ENCODE assay signal across 13 cellular contexts in genomic region chr2:204900487-204900886, GRCh38.
DNase-seq lines count a peak whose midpoint lies in the region; ATAC-seq, FAIRE-seq and TF ChIP-seq lines count a peak whose summit lies in the region.
"Had no signal": no experiment of that assay in that cellular context is flagged by ENCODE, and none has a peak within 500 bp of the region (broad histone marks: within the 10 kb centered on the region; RNA-seq: fewer than 3 reads in every experiment).

No MANE protein-coding gene starts in this region.

- no peaks in the 10 kb centered on the region for H3K79me2 ChIP-seq in HepG2 (ENCODE audit: insufficient read depth, low read length)

- H3K9ac ChIP-seq in HepG2 (ENCODE audit: insufficient read depth, low read depth, low read length): no peak overlapping the region
- H3K9ac ChIP-seq: BLaER1 treated with 17β-estradiol and CSF1 and Interleukin-3, amounts not matched to agents 10 nM and 100 nM had no signal

- H3K27me3 ChIP-seq in HepG2 (ENCODE audit: control insufficient read depth in 1 of 2, insufficient read depth in 2 of 2, low read length in 2 of 2): no peaks in the 10 kb centered on the region
- H3K27me3 ChIP-seq: BLaER1 treated with 17β-estradiol and CSF1 and Interleukin-3, amounts not matched to agents 10 nM and 100 nM; thyroid gland had no signal

- no peak overlapping the region for H2AFZ ChIP-seq in HepG2 (ENCODE audit: low read length)

- POLR2A ChIA-PET in HepG2 (lab: Yijun Ruan, JAX): no interaction called here

- no peaks in the 10 kb centered on the region for H3K36me3 ChIP-seq in HepG2 (replicated peaks in 1 of 2; ENCODE audit: control insufficient read depth in 1 of 2, insufficient read depth in 2 of 2, low read length in 2 of 2)
- H3K36me3 ChIP-seq: BLaER1 treated with 17β-estradiol and CSF1 and Interleukin-3, amounts not matched to agents 10 nM and 100 nM; thyroid gland had no signal

- CTCF ChIA-PET in HepG2 (lab: Yijun Ruan, JAX; ENCODE audit: low intra/inter-chr PET ratio, low total read pairs): no interaction called here
- CTCF ChIA-PET in activated CD8-positive, alpha-beta memory T cell treated with anti-CD3 and anti-CD28 coated beads, Interleukin-2, amount 10 ng/mL, durations not matched to agents 7 days and 5 days (lab: Charles Lee): no interaction called here

- no peak for FAIRE-seq in HepG2 (lab: Jason Lieb, UNC)

- in situ Hi-C loops in Caki2 (cut with HindIII; ENCODE audit: low pct_unique_long_range_greater_than_20kb, low sequenced_read_pairs) (no loop called here), HepG2 (cut with HindIII; ENCODE audit: extremely low pct_ligation_motif_present, low pct_unique_long_range_greater_than_20kb) (no loop called here)

- intact Hi-C loops in HepG2 (cut with micrococcal nuclease; ENCODE audit: unreplicated experiment): no loop called here

- peaks cover 17% of the 10 kb centered on the region for H3K4me1 Mint-ChIP-seq in activated T-helper 17 cell treated with anti-CD3 and anti-CD28 coated beads, Interleukin-2, amount 50 U/mL, for 72 hours
- H3K4me1 Mint-ChIP-seq in activated CD8-positive, alpha-beta memory T cell treated with anti-CD3 and anti-CD28 coated beads, Interleukin-2, amount 10 ng/mL, durations not matched to agents 7 days and 5 days: peaks cover 7% of the 10 kb centered on the region

- peaks cover 16% of the 10 kb centered on the region for H3K4me1 ChIP-seq in HepG2 (ENCODE audit: insufficient read depth, low read length)
- H3K4me1 ChIP-seq: BLaER1 treated with 17β-estradiol and CSF1 and Interleukin-3, amounts not matched to agents 10 nM and 100 nM had no signal

- ATAC-seq in activated T-helper 17 cell treated with anti-CD3 and anti-CD28 coated beads, Interleukin-2, amount 50 U/mL, for 72 hours (replicated peaks): no peak
- ATAC-seq in HepG2: no peak
- ATAC-seq in activated CD8-positive, alpha-beta memory T cell treated with anti-CD3 and anti-CD28 coated beads, Interleukin-2, amount 10 ng/mL, durations not matched to agents 7 days and 5 days: no peak
- ATAC-seq in GM18498 (IDR thresholded peaks at IDR 0.05; ENCODE audit: unreplicated experiment): no peak
- ATAC-seq: activated CD4-positive, alpha-beta T cell treated with anti-CD3 and anti-CD28 coated beads for 36 hours had no signal

- TF ChIP-seq RAD21 in HepG2 (CRISPR knock-in tag; IDR thresholded peaks at IDR 0.05): no peak

- TF ChIP-seq CTCF in HepG2 (CRISPR knock-in tag; IDR thresholded peaks at IDR 0.05): no peak

- BruUV-seq in HepG2 (replicated peaks; lab: Mats Ljungman, UMichigan): no TSS peak

- no peak overlapping the region for H3K4me3 ChIP-seq in HepG2 (replicated peaks in 1 of 3; ENCODE audit: insufficient read depth in 1 of 3, low read depth in 2 of 3, low read length in 3 of 3)
- H3K4me3 ChIP-seq: BLaER1 treated with 17β-estradiol and CSF1 and Interleukin-3, amounts not matched to agents 10 nM and 100 nM; thyroid gland had no signal

- TF ChIP-seq EP300 in HepG2 (IDR thresholded peaks at IDR 0.05; ENCODE audit: low read depth in 2 of 2, low read length in 2 of 2): no peak
- no peak for TF ChIP-seq EP300 in HepG2 (CRISPR knock-in tag; IDR thresholded peaks at IDR 0.05; ENCODE audit: borderline replicate concordance)

- H3K4me3 Mint-ChIP-seq in activated T-helper 17 cell treated with anti-CD3 and anti-CD28 coated beads, Interleukin-2, amount 50 U/mL, for 72 hours: peak overlapping the region; percentile 36
- H3K4me3 Mint-ChIP-seq in activated CD8-positive, alpha-beta memory T cell treated with anti-CD3 and anti-CD28 coated beads, Interleukin-2, amount 10 ng/mL, durations not matched to agents 7 days and 5 days: no peak overlapping the region
- H3K4me3 Mint-ChIP-seq: activated CD4-positive, alpha-beta T cell treated with anti-CD3 and anti-CD28 coated beads for 36 hours; activated T-cell treated with anti-CD3 and anti-CD28 coated beads, Interleukin-2, amount 50 U/mL, for 24 hours had no signal

- WGBS in HepG2 (ENCODE audit: low lambda C conversion rate): 5% methylated on average over 2 of the region's 2 CpGs

- H3K4me2 ChIP-seq in HepG2 (ENCODE audit: low read depth, low read length): no peak overlapping the region
- H3K4me2 ChIP-seq: BLaER1 treated with 17β-estradiol and CSF1 and Interleukin-3, amounts not matched to agents 10 nM and 100 nM had no signal

- peaks cover 13% of the 10 kb centered on the region for H3K9me3 Mint-ChIP-seq in activated T-helper 17 cell treated with anti-CD3 and anti-CD28 coated beads, Interleukin-2, amount 50 U/mL, for 72 hours
- H3K9me3 Mint-ChIP-seq in activated CD8-positive, alpha-beta memory T cell treated with anti-CD3 and anti-CD28 coated beads, Interleukin-2, amount 10 ng/mL, durations not matched to agents 7 days and 5 days (ENCODE audit: low read depth): peaks cover 2% of the 10 kb centered on the region

- peak overlapping the region; percentile 18 for H3K27ac Mint-ChIP-seq in activated T-helper 17 cell treated with anti-CD3 and anti-CD28 coated beads, Interleukin-2, amount 50 U/mL, for 72 hours
- no peak overlapping the region for H3K27ac Mint-ChIP-seq in activated CD8-positive, alpha-beta memory T cell treated with anti-CD3 and anti-CD28 coated beads, Interleukin-2, amount 10 ng/mL, durations not matched to agents 7 days and 5 days
- H3K27ac Mint-ChIP-seq: activated CD4-positive, alpha-beta T cell treated with anti-CD3 and anti-CD28 coated beads for 36 hours; activated T-cell treated with anti-CD3 and anti-CD28 coated beads, Interleukin-2, amount 50 U/mL, for 24 hours had no signal

- no peaks in the 10 kb centered on the region for H3K36me3 Mint-ChIP-seq in activated T-helper 17 cell treated with anti-CD3 and anti-CD28 coated beads, Interleukin-2, amount 50 U/mL, for 72 hours (ENCODE audit: low read depth)
- H3K36me3 Mint-ChIP-seq in activated CD8-positive, alpha-beta memory T cell treated with anti-CD3 and anti-CD28 coated beads, Interleukin-2, amount 10 ng/mL, durations not matched to agents 7 days and 5 days: peaks cover 4% of the 10 kb centered on the region

- peaks cover 42% of the 10 kb centered on the region for H3K9me3 ChIP-seq in HepG2 (ENCODE audit: low read length)
- H3K9me3 ChIP-seq: thyroid gland had no signal

- no peak overlapping the region for H3K27ac ChIP-seq in HepG2 (ENCODE audit: extremely low read length, insufficient read depth, low read length)
- H3K27ac ChIP-seq: BLaER1 treated with 17β-estradiol and CSF1 and Interleukin-3, amounts not matched to agents 10 nM and 100 nM; thyroid gland had no signal

- peak; percentile 40 for DNase-seq in Caki2 (ENCODE audit: low read depth)
- peak; percentile 38 for DNase-seq in HuH-7 (ENCODE audit: low spot score)
- peak; percentile 43 for DNase-seq in HepG2 (ENCODE audit: low spot score)
- no peak for DNase-seq in AG20443 (ENCODE audit: low spot score)
- DNase-seq in activated CD8-positive, alpha-beta memory T cell treated with anti-CD3 and anti-CD28 coated beads, Interleukin-2, amount 10 ng/mL, durations not matched to agents 7 days and 5 days: no peak
- DNase-seq: activated CD4-positive, alpha-beta T cell treated with anti-CD3 and anti-CD28 coated beads for 36 hours; activated T-cell treated with anti-CD3 and anti-CD28 coated beads, Interleukin-2, amount 50 U/mL, for 24 hours; effector CD4-positive, alpha-beta T cell; T1000 had no signal

- no peaks in the 10 kb centered on the region for H4K20me1 ChIP-seq in HepG2 (ENCODE audit: insufficient read depth, low read length)
- H4K20me1 ChIP-seq: BLaER1 treated with 17β-estradiol and CSF1 and Interleukin-3, amounts not matched to agents 10 nM and 100 nM had no signal

- H3K27me3 Mint-ChIP-seq in activated T-helper 17 cell treated with anti-CD3 and anti-CD28 coated beads, Interleukin-2, amount 50 U/mL, for 72 hours: no peaks in the 10 kb centered on the region
- H3K27me3 Mint-ChIP-seq in activated CD8-positive, alpha-beta memory T cell treated with anti-CD3 and anti-CD28 coated beads, Interleukin-2, amount 10 ng/mL, durations not matched to agents 7 days and 5 days: no peaks in the 10 kb centered on the region
- H3K27me3 Mint-ChIP-seq: activated CD4-positive, alpha-beta T cell treated with anti-CD3 and anti-CD28 coated beads for 36 hours; activated T-cell treated with anti-CD3 and anti-CD28 coated beads, Interleukin-2, amount 50 U/mL, for 24 hours had no signal

- no peak for TF ChIP-seq POLR2A in HepG2 (IDR thresholded peaks at IDR 0.05; ENCODE audit: insufficient read depth in 1 of 2, low read depth in 2 of 2, low read length in 2 of 2)

TF ChIP-seq in HepG2, 621 proteins besides CTCF, POLR2A, EP300 and RAD21 (continues in another document):
- TF ChIP-seq TRIM22 (IDR thresholded peaks at IDR 0.05) (no peak), ZNF12 (CRISPR knock-in tag; IDR thresholded peaks at IDR 0.05) (no peak), NR1H2 (CRISPR knock-in tag; IDR thresholded peaks at IDR 0.05; ENCODE audit: borderline replicate concordance, low read depth) (no peak), SOX5 (CRISPR knock-in tag; IDR thresholded peaks at IDR 0.05; ENCODE audit: borderline replicate concordance) (peak; percentile 44; the same call in 1 of the 2 replicates), ZNF121 (CRISPR knock-in tag; IDR thresholded peaks at IDR 0.05) (no peak), GTF3A (CRISPR knock-in tag; conservative IDR thresholded peaks at IDR 0.05) (no peak), PHF20 (CRISPR knock-in tag; IDR thresholded peaks at IDR 0.05) (no peak), CENPT (CRISPR knock-in tag; IDR thresholded peaks at IDR 0.05; ENCODE audit: low read depth) (no peak)

Comparison
In these comparisons a context has a peak if more than half of its experiments do, and no peak if none do; other contexts are left out.
1. DNase-seq: peak in Caki2 (single experiment), HuH-7 (single experiment) and HepG2 (single experiment); none in AG20443 (single experiment) and activated CD8-positive, alpha-beta memory T cell treated with anti-CD3 and anti-CD28 coated beads, Interleukin-2, amount 10 ng/mL, durations not matched to agents 7 days and 5 days (single experiment).